Comparison of ENCODE assay signal across 7 cellular contexts in the genomic region with DNA sequence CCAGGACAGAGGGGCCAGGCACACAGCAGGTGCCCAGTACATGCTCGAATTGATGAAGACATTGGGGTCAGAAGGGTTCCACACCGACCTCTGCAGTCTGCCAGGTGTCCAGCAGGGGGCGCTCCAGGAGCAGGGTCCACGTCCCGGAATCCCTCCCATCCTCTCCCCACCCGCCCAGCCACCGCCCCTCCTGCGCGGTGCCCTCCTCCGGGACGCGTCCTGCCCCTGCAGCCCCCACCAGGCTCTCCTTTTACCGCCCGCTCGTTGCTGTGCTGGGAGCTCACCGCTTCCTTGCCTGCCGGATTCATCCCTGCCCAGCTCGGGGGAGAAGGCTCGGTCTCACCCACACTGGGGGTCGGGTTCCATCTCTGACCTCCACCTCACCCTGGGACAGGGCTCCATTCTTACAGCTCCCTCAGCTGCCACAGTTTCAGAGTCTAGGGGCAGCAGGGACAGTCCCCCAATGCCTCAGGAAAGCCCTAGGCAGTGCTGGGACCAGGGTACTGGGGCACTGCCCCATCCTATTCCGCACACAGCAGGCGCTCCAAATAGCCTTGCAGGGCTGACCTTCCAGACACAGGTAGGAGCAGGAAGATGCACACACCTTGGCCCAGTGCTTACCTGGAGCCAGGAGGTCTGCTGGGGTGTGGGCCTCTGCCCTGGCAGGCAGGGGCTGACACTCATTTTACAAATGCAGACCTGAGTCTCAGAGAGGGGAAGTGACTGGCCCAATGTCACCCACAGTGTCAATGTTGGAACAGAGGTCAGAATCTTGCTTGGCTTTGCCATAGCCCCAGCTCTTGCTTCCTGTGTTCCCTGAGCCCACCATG. TPM values are rescaled to one million over a fixed set of nuclear protein-coding genes. Genes with fewer than 3 reads are reported as not detected.
DNase-seq lines count a peak whose midpoint lies in the region; ATAC-seq, FAIRE-seq and TF ChIP-seq lines count a peak whose summit lies in the region.

No MANE protein-coding gene starts in this region.

- no peak for TF ChIP-seq POLR2A in adrenal gland (IDR thresholded peaks at IDR 0.05)

- no peak for ATAC-seq in GM19463 (IDR thresholded peaks at IDR 0.05; ENCODE audit: unreplicated experiment)

- WGBS in HUES64, result 12% methylated on average over 22 of the region's 22 CpGs
- 22 to 64% (median 31%) methylated on average over 4 to 22 of the region's 22 CpGs for WGBS in adrenal gland, 4 donors
- WGBS in small intestine, 3 donors, result 22 to 29% (median 23%) methylated on average over 18 to 22 of the region's 22 CpGs

- peak; percentile 43 for DNase-seq in SW480 (ENCODE audit: low spot score)
- peak; percentile 28 to 81 (median 64) for DNase-seq in adrenal gland
- DNase-seq in hepatic stellate cell (ENCODE audit: low spot score), result peak; percentile 81
- peak; percentile 50 for DNase-seq in small intestine

- no peaks in the 10 kb centered on the region for H3K36me3 ChIP-seq in HUES64 (ENCODE audit: insufficient read depth, low read length)
- H3K36me3 ChIP-seq in adrenal gland (replicated peaks in 1 of 2), result no peaks in the 10 kb centered on the region
- H3K36me3 ChIP-seq in small intestine (ENCODE audit: control insufficient read depth in 2 of 2, insufficient read depth in 2 of 2, low read length in 2 of 2), result no peaks in the 10 kb centered on the region

- FAIRE-seq in small intestine (lab: Jason Lieb, UNC), result no peak

- no peak overlapping the region for H3K27ac ChIP-seq in HUES64 (ENCODE audit: low read depth, low read length)
- H3K27ac ChIP-seq in adrenal gland, result no peak overlapping the region
- H3K27ac ChIP-seq in small intestine (ENCODE audit: low read depth in 1 of 2, low read length in 1 of 2), result no peak overlapping the region

- H3K9me3 ChIP-seq in HUES64 (ENCODE audit: insufficient read depth, low read depth, low read length), result no peaks in the 10 kb centered on the region
- H3K9me3 ChIP-seq in adrenal gland (replicated peaks in 1 of 3), result no peaks in the 10 kb centered on the region
- H3K9me3 ChIP-seq in small intestine (ENCODE audit: control insufficient read depth, low read depth), result no peaks in the 10 kb centered on the region

- TF ChIP-seq CTCF in GM12872 (IDR thresholded peaks at IDR 0.05; ENCODE audit: insufficient read depth, low read depth, low read length) (peak; percentile 94), adrenal gland (IDR thresholded peaks at IDR 0.05) (peak; percentile 62 to 96 (median 78))

- H3K27me3 ChIP-seq in HUES64 (ENCODE audit: insufficient read depth, low read length), result no peaks in the 10 kb centered on the region
- peaks cover 6% of the 10 kb centered on the region for H3K27me3 ChIP-seq in adrenal gland
- H3K27me3 ChIP-seq in small intestine (ENCODE audit: control insufficient read depth in 2 of 2, insufficient read depth in 2 of 2, low read length in 2 of 2), result no peaks in the 10 kb centered on the region

- intact Hi-C loops in adrenal gland (cut with DNase I), result loop anchor here (5.0 to 10.0 kb wide), 2 partner anchors 43 to 416 kb away; no protein-coding TSS in a partner anchor

- no peak overlapping the region for H3K9ac ChIP-seq in HUES64 (ENCODE audit: low read depth, low read length)

- H3K4me1 ChIP-seq in HUES64 (ENCODE audit: insufficient read depth, low read length), result no peaks in the 10 kb centered on the region; the same call in 1 of the 2 replicates
- H3K4me1 ChIP-seq in adrenal gland (replicated peaks in 1 of 2), result no peaks in the 10 kb centered on the region
- no peaks in the 10 kb centered on the region for H3K4me1 ChIP-seq in small intestine (ENCODE audit: control insufficient read depth in 2 of 2, insufficient read depth in 1 of 2, low read depth in 1 of 2, low read length in 1 of 2)

- H3K4me3 ChIP-seq in HUES64 (ENCODE audit: low read length) (peak overlapping the region; percentile 48), adrenal gland (no peak overlapping the region), small intestine (ENCODE audit: low read depth in 1 of 2, low read length in 2 of 2) (no peak overlapping the region)

RNA-seq across cellular contexts. Expression of a gene that starts 31.0 kb away (rescaled TPM):
- polyA plus RNA-seq in HUES64 (2013, experiment 1 of 2), result 0.80 TPM
- 1.4 TPM for polyA plus RNA-seq in HUES64 (2013, experiment 2 of 2)
- total RNA-seq in adrenal gland, result 1 to 10 TPM in 4 of 8 donors, under 1 TPM in 4; 0.09 to 2.1 (median 1.1) TPM
- polyA plus RNA-seq in adrenal gland, result 1 to 10 TPM in 1 of 3 donors, under 1 TPM in 2; 0.49 to 2.5 (median 0.74) TPM
- polyA plus RNA-seq in small intestine, result 1 to 10 TPM in 1 of 3 donors, under 1 TPM in 1, not detected in 1; 0.27 to 1.4 TPM
